Comparison of ENCODE assay signal across 32 cellular contexts in genomic region chr5:172200476-172200875, GRCh38. TPM values are rescaled to one million over a fixed set of nuclear protein-coding genes. Genes with fewer than 3 reads are reported as not detected.
"Had no signal": no experiment of that assay in that cellular context is flagged by ENCODE, and none has a peak within 500 bp of the region (broad histone marks: within the 10 kb centered on the region; RNA-seq: fewer than 3 reads in every experiment).

No MANE protein-coding gene starts in this region.

- H3K36me3 Mint-ChIP-seq: mesothelial cell of epicardium; naive thymus-derived CD4-positive, alpha-beta T cell; neural progenitor cell had no signal

- DNase-seq: effector CD8-positive, alpha-beta T cell; endodermal cell; foreskin fibroblast; heart left ventricle; kidney; mesenchymal stem cell; mucosa of descending colon; naive thymus-derived CD4-positive, alpha-beta T cell; stimulated activated CD4-positive, alpha-beta T cell treated with anti-CD3 and anti-CD28 coated beads, Interleukin-12 subunit alpha, Interleukin-12 subunit beta, amount 100 ng/mL, for 4 hours; stimulated activated CD4-positive, alpha-beta T cell treated with anti-CD3 and anti-CD28 coated beads, Interleukin-1b, Interleukin-23, amount 100 ng/mL, for 48 hours; stimulated activated CD4-positive, alpha-beta T cell treated with anti-CD3 and anti-CD28 coated beads, Interleukin-4, amount 100 ng/mL, for 1 hour; stimulated activated CD8-positive, alpha-beta memory T cell treated with anti-CD3 and anti-CD28 coated beads, Interleukin-4, amount 100 ng/mL, for 48 hours; upper lobe of left lung had no signal

- H3K4me1 Mint-ChIP-seq: mesothelial cell of epicardium, nephron, neural progenitor cell had no signal

- H3K4me3 Mint-ChIP-seq: endodermal cell; mesothelial cell of epicardium; naive thymus-derived CD4-positive, alpha-beta T cell; nephron; neural progenitor cell; stimulated activated naive CD8-positive, alpha-beta T cell treated with anti-CD3 and anti-CD28 coated beads, Interleukin-15, Interleukin-2, amounts not matched to agents 100 ng/mL and 50 ng/mL, for 24 hours had no signal

- FAIRE-seq: colon, kidney, urothelium cell line had no signal

- H3K9me3 Mint-ChIP-seq: mesothelial cell of epicardium; nephron; stimulated activated naive CD8-positive, alpha-beta T cell treated with anti-CD3 and anti-CD28 coated beads, Interleukin-15, Interleukin-2, amounts not matched to agents 100 ng/mL and 50 ng/mL, for 24 hours had no signal

- ATAC-seq: esophagus mucosa; gastroesophageal sphincter; heart left ventricle; left lobe of liver; mucosa of descending colon; naive thymus-derived CD4-positive, alpha-beta T cell; sciatic nerve had no signal

- H3K27ac Mint-ChIP-seq: endodermal cell; mesothelial cell of epicardium; nephron; neural progenitor cell; stimulated activated naive CD8-positive, alpha-beta T cell treated with anti-CD3 and anti-CD28 coated beads, Interleukin-15, Interleukin-2, amounts not matched to agents 100 ng/mL and 50 ng/mL, for 24 hours had no signal

RNA-seq across cellular contexts. Expression of gene EFCAB9, which starts 6.5 kb away (rescaled TPM):
- total RNA-seq: endodermal cell; esophagus mucosa; gastroesophageal sphincter; heart left ventricle; hepatocyte; kidney; left lobe of liver; liver; lung; mesothelial cell of epicardium; mucosa of descending colon; naive thymus-derived CD4-positive, alpha-beta T cell; osteoblast; prostate gland; right atrium auricular region; sciatic nerve; smooth muscle cell; thoracic aorta; tibial nerve; upper lobe of left lung had no signal
- polyA plus RNA-seq: heart left ventricle; hepatocyte; liver; lung; naive thymus-derived CD4-positive, alpha-beta T cell; smooth muscle cell had no signal
